17 cellular contexts compared by ENCODE assay signal in genomic region chr12:106722854-106723253, GRCh38. TPM values are rescaled to one million over a fixed set of nuclear protein-coding genes. Genes with fewer than 3 reads are reported as not detected.
DNase-seq lines count a peak whose midpoint lies in the region; ATAC-seq, FAIRE-seq and TF ChIP-seq lines count a peak whose summit lies in the region.
"Had no signal": no experiment of that assay in that cellular context is flagged by ENCODE, and none has a peak within 500 bp of the region (broad histone marks: within the 10 kb centered on the region; RNA-seq: fewer than 3 reads in every experiment).

No MANE protein-coding gene starts in this region.

- H3K4me1 ChIP-seq in H9 (ENCODE audit: insufficient read depth, low read length) (no peaks in the 10 kb centered on the region), astrocyte (ENCODE audit: insufficient read depth, low read length) (no peaks in the 10 kb centered on the region)
- H3K4me1 ChIP-seq: gastroesophageal sphincter, sigmoid colon had no signal

- peaks cover 0 to 2% of the 10 kb centered on the region in 2 experiments; a peak in 3 of 5 replicates for H3K9me3 Mint-ChIP-seq in H9
- no peaks in the 10 kb centered on the region for H3K9me3 Mint-ChIP-seq in astrocyte (ENCODE audit: unreplicated experiment)
- H3K9me3 Mint-ChIP-seq in CD14-positive monocyte, result peaks cover 0 to 4% (median 0%) of the 10 kb centered on the region in 7 donors
- H3K9me3 Mint-ChIP-seq: activated CD4-positive, alpha-beta T cell treated with anti-CD3 and anti-CD28 coated beads, Interleukin-2, amount 10 ng/mL, durations not matched to agents 24 days and 14 days; activated T-helper 2 cell treated with anti-CD3 and anti-CD28 coated beads, Interferon-gamma antibody, Interleukin-2, Interleukin-4, amounts not matched to agents 10 μg/mL and 5 μg/mL and 100 μg/mL, durations not matched to agents 14 hours and 24 hours and 36 hours; stimulated activated naive B cell treated with anti-CD40 and anti-IgM and Interleukin-4, amounts not matched to agents 10 μg/mL and 1 μg/mL and 100 μg/mL, for 72 hours had no signal

- no peak overlapping the region for H2BK12ac ChIP-seq in H9 (ENCODE audit: insufficient read length, low read depth, low read length)

- H3K79me2 ChIP-seq in H9 (ENCODE audit: insufficient read depth, low read length) (no peaks in the 10 kb centered on the region), astrocyte (ENCODE audit: insufficient read depth, low read length) (no peaks in the 10 kb centered on the region)

- H2BK20ac ChIP-seq in H9 (ENCODE audit: low read depth, low read length, poor library complexity, severe bottlenecking), result no peak overlapping the region

- ATAC-seq in GM19351 (IDR thresholded peaks at IDR 0.05; ENCODE audit: unreplicated experiment), result no peak
- ATAC-seq: gastroesophageal sphincter; stimulated activated naive B cell treated with anti-CD40 and anti-IgM and Interleukin-4, amounts not matched to agents 10 μg/mL and 1 μg/mL and 100 μg/mL, for 72 hours had no signal

- H3K4me1 Mint-ChIP-seq in H9, result peaks cover 21 to 26% of the 10 kb centered on the region in 2 experiments
- H3K4me1 Mint-ChIP-seq in astrocyte (ENCODE audit: low read depth, unreplicated experiment), result peaks cover 4% of the 10 kb centered on the region
- no peaks in the 10 kb centered on the region for H3K4me1 Mint-ChIP-seq in CD14-positive monocyte
- H3K4me1 Mint-ChIP-seq: stimulated activated naive B cell treated with anti-CD40 and anti-IgM and Interleukin-4, amounts not matched to agents 10 μg/mL and 1 μg/mL and 100 μg/mL, for 72 hours had no signal

- H3K18ac ChIP-seq in H9 (ENCODE audit: insufficient read length, low read depth, low read length), result no peak overlapping the region

- H3K23me2 ChIP-seq in H9 (ENCODE audit: insufficient read length, low read depth, low read length, poor library complexity, severe bottlenecking), result no peaks in the 10 kb centered on the region

- no peak overlapping the region for H3K4me3 Mint-ChIP-seq in H9
- no peak overlapping the region for H3K4me3 Mint-ChIP-seq in astrocyte (ENCODE audit: unreplicated experiment)
- no peak overlapping the region for H3K4me3 Mint-ChIP-seq in CD14-positive monocyte
- H3K4me3 Mint-ChIP-seq: activated CD4-positive, alpha-beta T cell treated with anti-CD3 and anti-CD28 coated beads, Interleukin-2, amount 10 ng/mL, durations not matched to agents 24 days and 14 days; stimulated activated naive B cell treated with anti-CD40 and anti-IgM and Interleukin-4, amounts not matched to agents 10 μg/mL and 1 μg/mL and 100 μg/mL, for 72 hours had no signal

- no peak overlapping the region for H3K4ac ChIP-seq in H9 (ENCODE audit: low read depth, low read length)

- H3K9me3 ChIP-seq in H9 (ENCODE audit: control insufficient read depth, low read depth, low read length) (no peaks in the 10 kb centered on the region), astrocyte (ENCODE audit: insufficient read depth, low read depth, low read length) (no peaks in the 10 kb centered on the region)
- H3K9me3 ChIP-seq: gastroesophageal sphincter, sigmoid colon had no signal

- no peaks in the 10 kb centered on the region for H3K79me1 ChIP-seq in H9 (ENCODE audit: insufficient read depth, low read depth, low read length, poor library complexity, severe bottlenecking)

- H2BK15ac ChIP-seq in H9 (ENCODE audit: low read depth, low read length), result no peak overlapping the region

- no peak overlapping the region for H3T11ph ChIP-seq in H9 (ENCODE audit: low read length)

- no peak overlapping the region for H3K23ac ChIP-seq in H9 (ENCODE audit: insufficient read length, low read depth, low read length)

- no peak overlapping the region for H3K56ac ChIP-seq in H9 (ENCODE audit: insufficient read length, low read depth, low read length)

- WGBS in H9 (ENCODE audit: extremely low coverage, insufficient read length, low lambda C conversion rate), result no CpG with 5 or more reads among the region's 3 CpGs

- no peak overlapping the region for H3K4me3 ChIP-seq in astrocyte (ENCODE audit: insufficient read depth, low read depth, low read length)
- H3K4me3 ChIP-seq: dorsolateral prefrontal cortex, gastroesophageal sphincter, sigmoid colon had no signal

- H3K9ac ChIP-seq in H9 (ENCODE audit: extremely low read depth, insufficient read length, low read length) (no peak overlapping the region), astrocyte (ENCODE audit: low read length) (no peak overlapping the region)

- DNase-seq in H9 (no peak), astrocyte (ENCODE audit: low read depth) (no peak), iPS-NIHi11 (ENCODE audit: low spot score) (peak; percentile 51), NCI-H446 (lab: John Stamatoyannopoulos, UW) (no peak), NCI-H526 treated with DMSO at 0.1 percent for 48 hours (lab: John Stamatoyannopoulos, UW) (no peak), CD14-positive monocyte (ENCODE audit: low spot score) (no peak)
- DNase-seq: activated CD4-positive, alpha-beta T cell treated with anti-CD3 and anti-CD28 coated beads, Interleukin-2, amount 10 ng/mL, durations not matched to agents 24 days and 14 days; DMS79; dorsolateral prefrontal cortex; NCI-H1417 treated with DMSO at 0.1 percent for 48 hours; sigmoid colon; stimulated activated naive B cell treated with anti-CD40 and anti-IgM and Interleukin-4, amounts not matched to agents 10 μg/mL and 1 μg/mL and 100 μg/mL, for 72 hours had no signal

- no peak overlapping the region for H3K27ac Mint-ChIP-seq in H9
- peak overlapping the region; percentile 26 for H3K27ac Mint-ChIP-seq in astrocyte (ENCODE audit: unreplicated experiment)
- H3K27ac Mint-ChIP-seq in CD14-positive monocyte, result no peak overlapping the region
- H3K27ac Mint-ChIP-seq: activated CD4-positive, alpha-beta T cell treated with anti-CD3 and anti-CD28 coated beads, Interleukin-2, amount 10 ng/mL, durations not matched to agents 24 days and 14 days; activated T-helper 2 cell treated with anti-CD3 and anti-CD28 coated beads, Interferon-gamma antibody, Interleukin-2, Interleukin-4, amounts not matched to agents 10 μg/mL and 5 μg/mL and 100 μg/mL, durations not matched to agents 14 hours and 24 hours and 36 hours had no signal

- intact Hi-C loops in CD14-positive monocyte (cut with micrococcal nuclease), result no loop called here

- H3K27me3 Mint-ChIP-seq in H9 (ENCODE audit: low read depth) (peaks cover 2% of the 10 kb centered on the region; the same call in 1 of the 2 replicates), astrocyte (ENCODE audit: low read depth, unreplicated experiment) (peaks cover 3% of the 10 kb centered on the region), CD14-positive monocyte (ENCODE audit: low read depth in 3 of 3) (peaks cover 17 to 38% (median 26%) of the 10 kb centered on the region in 3 donors)

- H3K4me2 ChIP-seq in H9 (ENCODE audit: insufficient read depth, insufficient read length, low read length), result no peak overlapping the region
- no peak overlapping the region for H3K4me2 ChIP-seq in astrocyte (ENCODE audit: low read length)

- FAIRE-seq in astrocyte (lab: Jason Lieb, UNC), result no peak

- TF ChIP-seq CTCF in C4-2B (conservative IDR thresholded peaks at IDR 0.05) (0 out of 2 replicates have a peak, but pooled peaks have one; percentile 9), H9 (conservative IDR thresholded peaks at IDR 0.05) (peak; percentile 62), astrocyte (IDR thresholded peaks at IDR 0.05; ENCODE audit: insufficient read depth, low read depth, low read length) (no peak), CD14-positive monocyte (IDR thresholded peaks at IDR 0.05) (no peak)

- H2BK5ac ChIP-seq in H9 (ENCODE audit: insufficient read length, low read length), result no peak overlapping the region

- H2AFZ ChIP-seq in H9 (ENCODE audit: low read length) (no peak overlapping the region), astrocyte (ENCODE audit: low read depth, low read length) (no peak overlapping the region)

- no peak overlapping the region for H4K91ac ChIP-seq in H9 (ENCODE audit: insufficient read length, low read depth, low read length)

- no peak overlapping the region for H3K27ac ChIP-seq in C4-2B
- H3K27ac ChIP-seq in H9 (ENCODE audit: insufficient read length, low read depth, low read length), result no peak overlapping the region
- no peak overlapping the region for H3K27ac ChIP-seq in astrocyte (ENCODE audit: low read depth, low read length)
- H3K27ac ChIP-seq: dorsolateral prefrontal cortex, gastroesophageal sphincter, RWPE1, sigmoid colon had no signal

- H3K36me3 ChIP-seq in astrocyte (ENCODE audit: insufficient read depth, low read length), result no peaks in the 10 kb centered on the region
- H3K36me3 ChIP-seq: gastroesophageal sphincter, sigmoid colon had no signal

- no peak overlapping the region for H2BK120ac ChIP-seq in H9 (ENCODE audit: low read depth, low read length, poor library complexity, severe bottlenecking)

- no peak overlapping the region for H4K8ac ChIP-seq in H9 (replicated peaks; ENCODE audit: insufficient read length, low read depth, low read length)

- H3K36me3 Mint-ChIP-seq in H9 (ENCODE audit: insufficient read depth in 1 of 3, low read depth in 3 of 3) (no peaks in the 10 kb centered on the region; a peak in 2 of 7 replicates), astrocyte (ENCODE audit: low read depth, unreplicated experiment) (no peaks in the 10 kb centered on the region), CD14-positive monocyte (no peaks in the 10 kb centered on the region)
- H3K36me3 Mint-ChIP-seq: stimulated activated naive B cell treated with anti-CD40 and anti-IgM and Interleukin-4, amounts not matched to agents 10 μg/mL and 1 μg/mL and 100 μg/mL, for 72 hours had no signal

- H4K20me1 ChIP-seq in H9 (ENCODE audit: control insufficient read depth, insufficient read depth, insufficient read length) (no peaks in the 10 kb centered on the region), astrocyte (ENCODE audit: insufficient read depth, low read length) (no peaks in the 10 kb centered on the region)

- no peak overlapping the region for H4K5ac ChIP-seq in H9 (ENCODE audit: insufficient read length, low read depth, low read length)

- no peak overlapping the region for H2AK5ac ChIP-seq in H9 (ENCODE audit: insufficient read length, low read length)

- H3K27me3 ChIP-seq in H9 (ENCODE audit: insufficient read depth, low read length), result no peaks in the 10 kb centered on the region
- no peaks in the 10 kb centered on the region for H3K27me3 ChIP-seq in astrocyte (ENCODE audit: insufficient read depth, low read length)
- H3K27me3 ChIP-seq: dorsolateral prefrontal cortex, sigmoid colon had no signal

- no peak overlapping the region for H3K14ac ChIP-seq in H9 (ENCODE audit: insufficient read depth, low read length)

RNA-seq across cellular contexts. Expression of gene RIC8B, which starts 51.6 kb away (rescaled TPM):
- total RNA-seq in H9 (2021) (23.8 and 29.0 TPM in 2 replicates), astrocyte (16.1 and 19.7 TPM in 2 replicates)
- polyA plus RNA-seq in CD14-positive monocyte, result 1 to 10 TPM; 2.7 TPM

Comparison
In these comparisons a context has a peak if more than half of its experiments do, and no peak if none do; other contexts are left out.
1. CTCF ChIP-seq: peak in C4-2B (single experiment) and H9 (single experiment); none in astrocyte (single experiment) and CD14-positive monocyte (single experiment).